26 cellular contexts compared by ENCODE assay signal in genomic region chr9:126276056-126276728, GRCh38. TPM values are rescaled to one million over a fixed set of nuclear protein-coding genes. Genes with fewer than 3 reads are reported as not detected.
DNase-seq lines count a peak whose midpoint lies in the region; ATAC-seq and TF ChIP-seq lines count a peak whose summit lies in the region.
"Had no signal": no experiment of that assay in that cellular context is flagged by ENCODE, and none has a peak within 500 bp of the region (broad histone marks: within the 10 kb centered on the region; RNA-seq: fewer than 3 reads in every experiment).

No MANE protein-coding gene starts in this region.

- DNase-seq in SK-N-DZ (ENCODE audit: low spot score) (peak; percentile 68), esophagus muscularis mucosa (ENCODE audit: extremely low spot score) (peak; percentile 75), neural progenitor cell (ENCODE audit: low spot score) (no peak), GM19240 (ENCODE audit: insufficient read length, low spot score) (no peak), right cardiac atrium (no peak)
- no peak for DNase-seq in activated CD4-positive, CD25-positive, alpha-beta regulatory T cell (lab: John Stamatoyannopoulos, UW)
- DNase-seq: activated CD4-positive, alpha-beta T cell treated with anti-CD3 and anti-CD28 coated beads for 48 hours; activated CD8-positive, alpha-beta memory T cell treated with anti-CD3 and anti-CD28 coated beads, Interleukin-2, amount 10 ng/mL, durations not matched to agents 7 days and 5 days; CD8-positive, alpha-beta memory T cell; cerebellar nuclear complex; DMS79 treated with DMSO at 0.1 percent for 48 hours; effector CD4-positive, alpha-beta T cell; kidney glomerular epithelial cell; naive B cell; NCI-H1105 treated with DMSO at 0.1 percent for 48 hours; NCI-H2081 treated with DMSO at 0.1 percent for 48 hours; NCI-H446 treated with DMSO at 0.1 percent for 48 hours had no signal

- H3K27me3 ChIP-seq in esophagus muscularis mucosa (no peaks in the 10 kb centered on the region), neural progenitor cell (no peaks in the 10 kb centered on the region), right cardiac atrium (ENCODE audit: control insufficient read depth, insufficient read depth) (no peaks in the 10 kb centered on the region)
- H3K27me3 ChIP-seq: ascending aorta, SJCRH30 had no signal

- no peak for TF ChIP-seq POLR2A in esophagus muscularis mucosa (IDR thresholded peaks at IDR 0.05; ENCODE audit: low read depth)

- H4K20me1 ChIP-seq in neural progenitor cell (ENCODE audit: low read depth): no peaks in the 10 kb centered on the region

- no peak overlapping the region for H3K4me3 Mint-ChIP-seq in neural progenitor cell
- H3K4me3 Mint-ChIP-seq: activated CD8-positive, alpha-beta memory T cell treated with anti-CD3 and anti-CD28 coated beads, Interleukin-2, amount 10 ng/mL, durations not matched to agents 7 days and 5 days; CD8-positive, alpha-beta memory T cell; IgD-negative memory B cell; naive B cell; T-helper 1 cell treated with Interleukin-12 subunit alpha and Interleukin-12 subunit beta and Interleukin-4 antibody, amounts not matched to agents 30 μg/mL and 1 μg/mL, for 36 hours had no signal

- TF ChIP-seq CTCF in esophagus muscularis mucosa (IDR thresholded peaks at IDR 0.05): no peak
- no peak for TF ChIP-seq CTCF in neural progenitor cell (IDR thresholded peaks at IDR 0.05)

- WGBS in esophagus muscularis mucosa: 91% methylated on average over 17 of the region's 17 CpGs
- WGBS in right cardiac atrium: 94% methylated on average over 17 of the region's 17 CpGs

- no peaks in the 10 kb centered on the region for H3F3A ChIP-seq in neural progenitor cell (ENCODE audit: low read depth)

- H3K27ac Mint-ChIP-seq in neural progenitor cell: peak overlapping the region; percentile 99
- H3K27ac Mint-ChIP-seq: activated CD8-positive, alpha-beta memory T cell treated with anti-CD3 and anti-CD28 coated beads, Interleukin-2, amount 10 ng/mL, durations not matched to agents 7 days and 5 days; activated naive CD4-positive, alpha-beta T cell treated with anti-CD3 and anti-CD28 coated beads, Interleukin-2, amount 50 U/mL, for 72 hours; CD8-positive, alpha-beta memory T cell; IgD-negative memory B cell; T-helper 1 cell treated with Interleukin-12 subunit alpha and Interleukin-12 subunit beta and Interleukin-4 antibody, amounts not matched to agents 30 μg/mL and 1 μg/mL, for 36 hours had no signal

- H3K79me2 ChIP-seq in neural progenitor cell (ENCODE audit: low read depth): no peaks in the 10 kb centered on the region

- H3K9me3 Mint-ChIP-seq in neural progenitor cell: peaks cover 21% of the 10 kb centered on the region
- H3K9me3 Mint-ChIP-seq: T-helper 1 cell treated with Interleukin-12 subunit alpha and Interleukin-12 subunit beta and Interleukin-4 antibody, amounts not matched to agents 30 μg/mL and 1 μg/mL, for 36 hours had no signal

- H2AFZ ChIP-seq in neural progenitor cell (replicated peaks): peak overlapping the region; percentile 100

- H3K36me3 ChIP-seq in esophagus muscularis mucosa: no peaks in the 10 kb centered on the region
- no peaks in the 10 kb centered on the region for H3K36me3 ChIP-seq in neural progenitor cell
- H3K36me3 ChIP-seq: ascending aorta, SJCRH30, suprapubic skin had no signal

- H3K4me3 ChIP-seq in esophagus muscularis mucosa (no peak overlapping the region), neural progenitor cell (no peak overlapping the region), right cardiac atrium (ENCODE audit: low read length) (no peak overlapping the region)
- H3K4me3 ChIP-seq: ascending aorta, SJCRH30, suprapubic skin had no signal

- intact Hi-C loops in esophagus muscularis mucosa (cut with DNase I): no loop called here
- intact Hi-C loops in right cardiac atrium (cut with DNase I): no loop called here

- H3K27ac ChIP-seq in esophagus muscularis mucosa (replicated peaks in 1 of 4) (no peak overlapping the region), neural progenitor cell (no peak overlapping the region), right cardiac atrium (ENCODE audit: low read length) (no peak overlapping the region)
- H3K27ac ChIP-seq: ascending aorta, HL-60, SJCRH30, suprapubic skin had no signal

- ATAC-seq in GM19023 (IDR thresholded peaks at IDR 0.05; ENCODE audit: unreplicated experiment) (no peak), right cardiac atrium (no peak)
- ATAC-seq: activated CD8-positive, alpha-beta memory T cell treated with anti-CD3 and anti-CD28 coated beads, Interleukin-2, amount 10 ng/mL, durations not matched to agents 7 days and 5 days; activated naive CD4-positive, alpha-beta T cell treated with anti-CD3 and anti-CD28 coated beads, Interleukin-2, amount 50 U/mL, for 72 hours; Panc1 had no signal

- peaks cover 2% of the 10 kb centered on the region for H3K36me3 Mint-ChIP-seq in neural progenitor cell
- H3K36me3 Mint-ChIP-seq: activated CD8-positive, alpha-beta memory T cell treated with anti-CD3 and anti-CD28 coated beads, Interleukin-2, amount 10 ng/mL, durations not matched to agents 7 days and 5 days; IgD-negative memory B cell had no signal

- no peak overlapping the region for H3K4me2 ChIP-seq in neural progenitor cell

- TF ChIP-seq EP300 in esophagus muscularis mucosa (IDR thresholded peaks at IDR 0.05): no peak

- H3K4me1 ChIP-seq in esophagus muscularis mucosa (no peaks in the 10 kb centered on the region), neural progenitor cell (peaks cover 10% of the 10 kb centered on the region), right cardiac atrium (ENCODE audit: control insufficient read depth, insufficient read depth, low read length) (no peaks in the 10 kb centered on the region)
- H3K4me1 ChIP-seq: ascending aorta, SJCRH30, suprapubic skin had no signal

- H3K9ac ChIP-seq in neural progenitor cell: no peak overlapping the region

- H3K9me3 ChIP-seq in esophagus muscularis mucosa (peaks cover 0 to 24% (median 9%) of the 10 kb centered on the region in 4 donors), neural progenitor cell (ENCODE audit: low read depth) (no peaks in the 10 kb centered on the region), right cardiac atrium (ENCODE audit: control insufficient read depth, low read length) (no peaks in the 10 kb centered on the region)
- H3K9me3 ChIP-seq: SJCRH30 had no signal

- H3K4me1 Mint-ChIP-seq in neural progenitor cell: peaks cover 19% of the 10 kb centered on the region
- H3K4me1 Mint-ChIP-seq: activated CD8-positive, alpha-beta memory T cell treated with anti-CD3 and anti-CD28 coated beads, Interleukin-2, amount 10 ng/mL, durations not matched to agents 7 days and 5 days; CD8-positive, alpha-beta memory T cell; IgD-negative memory B cell had no signal

- H3K27me3 Mint-ChIP-seq in neural progenitor cell (ENCODE audit: insufficient read depth, low read depth): no peaks in the 10 kb centered on the region

RNA-seq across cellular contexts. Expression of gene MVB12B, which starts 50.4 kb away (rescaled TPM):
- 27.9 and 35.7 TPM in 2 replicates for polyA plus RNA-seq in SK-N-DZ (2014; cell fraction: cytosol; rRNA removed)
- 10.9 and 12.2 TPM in 2 replicates for polyA plus RNA-seq in SK-N-DZ (2014; cell fraction: nucleus; rRNA removed)
- total RNA-seq in esophagus muscularis mucosa (10 to 100 TPM; 14.1 to 25.0 (median 18.4) TPM), neural progenitor cell (ENCODE audit: low replicate concordance) (16.1 and 18.4 TPM in 2 replicates), right cardiac atrium (10 to 100 TPM; 11.8 to 12.8 (median 12.1) TPM)
- polyA plus RNA-seq in right cardiac atrium: 5.8 TPM

Comparison
In these comparisons a context has a peak if more than half of its experiments do, and no peak if none do; other contexts are left out.
1. DNase-seq: peak in SK-N-DZ (single experiment) and esophagus muscularis mucosa (single experiment); none in neural progenitor cell (single experiment), GM19240 (single experiment), right cardiac atrium (0 of 3) and activated CD4-positive, CD25-positive, alpha-beta regulatory T cell (0 of 4).